1 cellular context compared by ENCODE assay signal in genomic region chr1:62266217-62266616, GRCh38.
TF ChIP-seq lines count a peak whose summit lies in the region.

No MANE protein-coding gene starts in this region.

TF ChIP-seq in H1, 55 proteins besides CTCF, POLR2A, EP300 and RAD21:
- no peak for TF ChIP-seq RXRA (IDR thresholded peaks at IDR 0.05; ENCODE audit: insufficient read depth, low read depth, low read length)
- no peak for TF ChIP-seq TAF7 (optimal IDR thresholded peaks at IDR 0.05; ENCODE audit: borderline replicate concordance, low read depth, low read length)
- TF ChIP-seq RFX5 (IDR thresholded peaks at IDR 0.05; ENCODE audit: borderline replicate concordance, low read depth, low read length) = no peak
- no peak for TF ChIP-seq RBBP5 (IDR thresholded peaks at IDR 0.05; ENCODE audit: borderline replicate concordance, low read depth, low read length)
- no peak for TF ChIP-seq SRF (IDR thresholded peaks at IDR 0.05; ENCODE audit: low read depth, low read length)
